In the genomic region with DNA sequence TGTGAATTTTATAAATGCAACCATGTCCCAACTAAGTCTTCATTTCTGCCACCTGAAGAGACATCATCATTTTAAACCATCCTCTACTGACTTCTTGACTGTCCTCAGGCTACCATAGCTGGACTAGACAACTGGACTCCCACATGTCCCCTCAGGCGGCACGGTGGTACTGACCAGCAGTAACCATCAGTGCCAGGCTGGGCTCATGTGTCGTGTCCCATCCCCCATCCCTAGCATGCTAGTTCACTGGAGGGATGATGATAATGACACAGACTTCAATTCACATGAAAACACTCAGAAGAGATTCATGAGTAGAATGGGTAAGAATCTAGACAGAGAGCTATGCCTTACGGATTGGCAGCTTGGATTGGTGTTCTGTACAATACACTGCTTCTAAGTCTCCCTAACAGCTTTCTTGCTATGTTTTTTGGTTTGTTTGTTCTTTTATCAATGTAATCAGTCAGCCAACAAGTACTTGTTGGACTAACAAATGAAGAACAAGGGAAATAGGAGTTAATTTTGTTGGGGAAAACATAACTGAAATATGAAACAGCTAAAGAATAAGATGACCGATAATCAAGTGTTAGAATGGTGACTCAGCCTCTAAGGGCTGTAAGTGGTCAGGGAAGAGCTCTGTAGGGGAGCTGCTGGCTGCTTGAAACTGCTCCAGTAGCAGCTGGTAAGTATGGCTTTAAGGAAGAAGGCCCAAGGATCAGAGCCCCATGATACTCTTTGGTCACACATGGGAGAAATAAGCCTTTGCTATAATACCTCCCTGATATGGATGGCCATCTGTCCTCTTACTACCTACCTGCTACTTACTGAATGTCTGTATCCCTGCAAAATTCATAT, we compare ENCODE assay signal across 18 cellular contexts. TPM values are rescaled to one million over a fixed set of nuclear protein-coding genes. Genes with fewer than 3 reads are reported as not detected.
DNase-seq lines count a peak whose midpoint lies in the region; ATAC-seq and TF ChIP-seq lines count a peak whose summit lies in the region.
"Had no signal": no experiment of that assay in that cellular context is flagged by ENCODE, and none has a peak within 500 bp of the region (broad histone marks: within the 10 kb centered on the region; RNA-seq: fewer than 3 reads in every experiment).

No MANE protein-coding gene starts in this region.

- H3K4me3 Mint-ChIP-seq in chondrocyte (ENCODE audit: unreplicated experiment) (no peak overlapping the region), nephron progenitor cell (no peak overlapping the region)
- H3K4me3 Mint-ChIP-seq: activated B cell treated with CpG ODN at 0.5 μM for 24 hours; activated T-cell treated with anti-CD3 and anti-CD28 coated beads, Interleukin-2, amount 50 U/mL, for 24 hours; CD8-positive, alpha-beta T cell; stimulated activated naive B cell treated with anti-CD40 and anti-IgM and Interleukin-4, amounts not matched to agents 10 μg/mL and 1 μg/mL and 100 μg/mL, for 72 hours had no signal

- ATAC-seq in HG03095 (IDR thresholded peaks at IDR 0.05; ENCODE audit: unreplicated experiment) (no peak), gastrocnemius medialis (no peak)
- ATAC-seq: CD8-positive, alpha-beta T cell; left colon; stimulated activated naive B cell treated with anti-CD40 and anti-IgM and Interleukin-4, amounts not matched to agents 10 μg/mL and 1 μg/mL and 100 μg/mL, for 72 hours had no signal

- H3K9me3 ChIP-seq in gastrocnemius medialis: no peaks in the 10 kb centered on the region

- no peak for TF ChIP-seq POLR2A in gastrocnemius medialis (IDR thresholded peaks at IDR 0.05)

- H3K27ac Mint-ChIP-seq in chondrocyte (ENCODE audit: unreplicated experiment): peak overlapping the region; percentile 66
- H3K27ac Mint-ChIP-seq in nephron progenitor cell: no peak overlapping the region
- H3K27ac Mint-ChIP-seq: activated B cell treated with CpG ODN at 0.5 μM for 24 hours; activated T-cell treated with anti-CD3 and anti-CD28 coated beads, Interleukin-2, amount 50 U/mL, for 24 hours; CD8-positive, alpha-beta T cell; stimulated activated naive B cell treated with anti-CD40 and anti-IgM and Interleukin-4, amounts not matched to agents 10 μg/mL and 1 μg/mL and 100 μg/mL, for 72 hours had no signal

- no peaks in the 10 kb centered on the region for H3K27me3 ChIP-seq in gastrocnemius medialis

- in situ Hi-C loops in gastrocnemius medialis (cut with MboI; ENCODE audit: low sequenced_read_pairs in 4 of 4): loop anchor here in 2 of 4 donors (25.0 kb wide), 2 partner anchors 196 to 221 kb away; no protein-coding TSS in a partner anchor

- DNase-seq in D341Med (ENCODE audit: low spot score) (peak; percentile 30), NCI-H2227 treated with DMSO at 0.1 percent for 48 hours (lab: John Stamatoyannopoulos, UW) (peak; percentile 31), chondrocyte (ENCODE audit: low spot score) (no peak), myocyte (ENCODE audit: low read depth) (peak; percentile 72), nephron progenitor cell (no peak), SK-N-DZ (ENCODE audit: low spot score) (no peak), gastrocnemius medialis (no peak)
- DNase-seq: activated B cell treated with CpG ODN at 0.5 μM for 24 hours; activated T-cell treated with anti-CD3 and anti-CD28 coated beads, Interleukin-2, amount 50 U/mL, for 24 hours; CD8-positive, alpha-beta T cell; central memory CD4-positive, alpha-beta T cell; foreskin melanocyte; H7; left colon; NCI-H2029; SHP77 treated with DMSO at 0.1 percent for 48 hours; stimulated activated naive B cell treated with anti-CD40 and anti-IgM and Interleukin-4, amounts not matched to agents 10 μg/mL and 1 μg/mL and 100 μg/mL, for 72 hours had no signal

- no peaks in the 10 kb centered on the region for H3K9me3 Mint-ChIP-seq in chondrocyte (ENCODE audit: low read depth)
- H3K9me3 Mint-ChIP-seq in nephron progenitor cell: peaks cover 23% of the 10 kb centered on the region
- H3K9me3 Mint-ChIP-seq: activated B cell treated with CpG ODN at 0.5 μM for 24 hours; activated T-cell treated with anti-CD3 and anti-CD28 coated beads, Interleukin-2, amount 50 U/mL, for 24 hours; CD8-positive, alpha-beta T cell; stimulated activated naive B cell treated with anti-CD40 and anti-IgM and Interleukin-4, amounts not matched to agents 10 μg/mL and 1 μg/mL and 100 μg/mL, for 72 hours had no signal

- intact Hi-C loops in gastrocnemius medialis (cut with DNase I; ENCODE audit: low total_unique reads): no loop called here

- peaks cover 25% of the 10 kb centered on the region for H3K4me1 Mint-ChIP-seq in chondrocyte (ENCODE audit: low read depth)
- H3K4me1 Mint-ChIP-seq in nephron progenitor cell: no peaks in the 10 kb centered on the region
- H3K4me1 Mint-ChIP-seq: activated B cell treated with CpG ODN at 0.5 μM for 24 hours; stimulated activated naive B cell treated with anti-CD40 and anti-IgM and Interleukin-4, amounts not matched to agents 10 μg/mL and 1 μg/mL and 100 μg/mL, for 72 hours had no signal

- peaks cover 0 to 3% of the 10 kb centered on the region in 2 donors for H3K4me1 ChIP-seq in gastrocnemius medialis

- no peak for TF ChIP-seq CTCF in chondrocyte (IDR thresholded peaks at IDR 0.05)
- no peak for TF ChIP-seq CTCF in nephron progenitor cell (IDR thresholded peaks at IDR 0.05)
- TF ChIP-seq CTCF in gastrocnemius medialis (IDR thresholded peaks at IDR 0.05 in 4 of 5, conservative IDR thresholded peaks at IDR 0.05 in 1 of 5): no peak

- H3K36me3 Mint-ChIP-seq in chondrocyte (ENCODE audit: low read depth) (peaks cover 4% of the 10 kb centered on the region), nephron progenitor cell (ENCODE audit: low read depth) (peaks cover 42% of the 10 kb centered on the region)

- no peak overlapping the region for H3K27ac ChIP-seq in gastrocnemius medialis

- no peak overlapping the region for H3K4me3 ChIP-seq in gastrocnemius medialis

- H3K36me3 ChIP-seq in gastrocnemius medialis: no peaks in the 10 kb centered on the region

- H3K27me3 Mint-ChIP-seq in chondrocyte (ENCODE audit: low read depth) (peaks cover 2% of the 10 kb centered on the region), nephron progenitor cell (ENCODE audit: low read depth, poor library complexity) (no peaks in the 10 kb centered on the region)
- H3K27me3 Mint-ChIP-seq: activated B cell treated with CpG ODN at 0.5 μM for 24 hours; stimulated activated naive B cell treated with anti-CD40 and anti-IgM and Interleukin-4, amounts not matched to agents 10 μg/mL and 1 μg/mL and 100 μg/mL, for 72 hours had no signal

RNA-seq across cellular contexts. Expression of a gene that starts 10.3 kb away (rescaled TPM):
- 41.4 to 46.0 TPM (median 45.4 TPM) in 3 replicates for total RNA-seq in chondrocyte
- total RNA-seq in myocyte: 27.0 and 41.1 TPM in 2 replicates
- polyA plus RNA-seq in myocyte (2012): 42.0 TPM
- 20.2 and 23.2 TPM in 2 replicates for polyA plus RNA-seq in SK-N-DZ (2014; cell fraction: cytosol; rRNA removed)
- 12.0 and 16.5 TPM in 2 replicates for polyA plus RNA-seq in SK-N-DZ (2014; cell fraction: nucleus; rRNA removed)
- 10 to 100 TPM in 3 of 4 donors, 1 to 10 TPM in 1; 7.9 to 25.3 (median 14.7) TPM for total RNA-seq in gastrocnemius medialis

RNA-seq across cellular contexts. Expression of a gene that starts 53.6 kb away (rescaled TPM):
- total RNA-seq in chondrocyte (not detected in 3 replicates), myocyte (not detected in 2 replicates), gastrocnemius medialis (1 to 10 TPM; 1.3 to 2.2 (median 1.7) TPM)
- polyA plus RNA-seq in myocyte (2012): not detected
- polyA plus RNA-seq in SK-N-DZ (2014; cell fraction: cytosol; rRNA removed): not detected in 2 replicates
- polyA plus RNA-seq in SK-N-DZ (2014; cell fraction: nucleus; rRNA removed): not detected in 2 replicates
- total RNA-seq: H7 had no signal

Comparison
In these comparisons a context has a peak if more than half of its experiments do, and no peak if none do; other contexts are left out.
1. DNase-seq: peak in D341Med (single experiment), NCI-H2227 treated with DMSO at 0.1 percent for 48 hours (single experiment) and myocyte (single experiment); none in chondrocyte (single experiment), nephron progenitor cell (single experiment), SK-N-DZ (single experiment) and gastrocnemius medialis (0 of 2).